Comparison of ENCODE assay signal across 16 cellular contexts in the genomic region with DNA sequence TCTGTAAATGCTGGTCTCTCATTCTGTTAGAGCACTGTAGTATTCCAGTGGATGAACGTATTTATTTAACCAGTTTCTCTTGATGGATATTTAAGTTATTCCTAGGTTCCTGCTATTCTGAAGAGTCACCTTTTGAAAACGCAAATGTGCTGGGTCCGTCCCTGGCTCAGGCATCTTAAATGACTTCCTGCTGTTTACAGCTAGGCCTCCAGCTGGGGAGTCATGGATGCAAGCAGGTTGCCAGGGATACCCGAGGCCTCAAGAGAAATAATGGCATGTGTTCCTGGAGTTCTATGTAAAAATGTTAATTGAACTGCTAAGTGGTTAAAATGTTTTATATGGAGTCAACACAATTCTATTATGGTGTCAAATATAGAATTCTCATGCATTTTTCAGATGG.
DNase-seq lines count a peak whose midpoint lies in the region; ATAC-seq and TF ChIP-seq lines count a peak whose summit lies in the region.
"Had no signal": no experiment of that assay in that cellular context is flagged by ENCODE, and none has a peak within 500 bp of the region (broad histone marks: within the 10 kb centered on the region; RNA-seq: fewer than 3 reads in every experiment).

No MANE protein-coding gene starts in this region.

- peaks cover 16% of the 10 kb centered on the region for H3K4me1 ChIP-seq in HUES48 (ENCODE audit: control insufficient read depth, insufficient read depth, low read length)
- H3K4me1 ChIP-seq in foreskin keratinocyte = peaks cover 14% of the 10 kb centered on the region
- H3K4me1 ChIP-seq in psoas muscle = no peaks in the 10 kb centered on the region

- no peak overlapping the region for H3K9ac ChIP-seq in HUES48 (ENCODE audit: low read depth, low read length)

- no peak overlapping the region for H3K4me3 ChIP-seq in HUES48 (ENCODE audit: low read depth, low read length)
- no peak overlapping the region for H3K4me3 ChIP-seq in psoas muscle
- H3K4me3 ChIP-seq: gastrocnemius medialis had no signal

- H3K27me3 ChIP-seq in HUES48 (ENCODE audit: control insufficient read depth, insufficient read depth, low read length) (no peaks in the 10 kb centered on the region), foreskin keratinocyte (no peaks in the 10 kb centered on the region), psoas muscle (ENCODE audit: insufficient read depth in 3 of 3, low read length in 2 of 3) (peaks cover 0 to 7% (median 0%) of the 10 kb centered on the region in 3 donors)
- H3K27me3 ChIP-seq: gastrocnemius medialis had no signal

- no peak for TF ChIP-seq CTCF in foreskin keratinocyte (conservative IDR thresholded peaks at IDR 0.05)
- TF ChIP-seq CTCF in psoas muscle (IDR thresholded peaks at IDR 0.05) = no peak

- ATAC-seq in foreskin keratinocyte = no peak
- ATAC-seq in GM21576 (IDR thresholded peaks at IDR 0.05; ENCODE audit: unreplicated experiment) = no peak
- no peak for ATAC-seq in psoas muscle
- ATAC-seq: activated CD4-positive, CD25-positive, alpha-beta regulatory T cell treated with anti-CD3 and anti-CD28 coated beads, Interleukin-2, amount 50 U/mL, for 24 hours; gastrocnemius medialis; PC-3; right cardiac atrium; stimulated activated memory B cell treated with anti-CD40 and anti-IgM and Interleukin-4, amounts not matched to agents 10 μg/mL and 1 μg/mL and 100 μg/mL, for 72 hours had no signal

- WGBS in psoas muscle, 3 donors = 46 to 50% (median 48%) methylated on average over 4 of the region's 4 CpGs

- intact Hi-C loops in psoas muscle (cut with DNase I) = no loop called here

- H3K9me3 ChIP-seq in HUES48 (ENCODE audit: control insufficient read depth, insufficient read depth, low read length) (no peaks in the 10 kb centered on the region), psoas muscle (no peaks in the 10 kb centered on the region)
- H3K9me3 ChIP-seq: gastrocnemius medialis had no signal

- DNase-seq in AG08395 (ENCODE audit: low spot score) (peak; percentile 48), NCI-H748 (lab: John Stamatoyannopoulos, UW; ENCODE audit: unreplicated experiment) (peak; percentile 94), foreskin keratinocyte (no peak), NCI-H226 (no peak), psoas muscle (no peak), NCI-H82 treated with DMSO at 0.1 percent for 48 hours (lab: John Stamatoyannopoulos, UW; ENCODE audit: unreplicated experiment) (no peak)
- DNase-seq: activated T-cell treated with anti-CD3 and anti-CD28 coated beads, Interleukin-2, amount 50 U/mL, for 24 hours; gastrocnemius medialis; naive B cell; PC-3; right cardiac atrium; stimulated activated CD4-positive, alpha-beta T cell treated with anti-CD3 and anti-CD28 coated beads, Interleukin-4, amount 100 ng/mL, for 24 hours had no signal

- H3K27ac ChIP-seq in HUES48 (ENCODE audit: low read depth, low read length) = peak overlapping the region; percentile 64
- peak overlapping the region; percentile 97 for H3K27ac ChIP-seq in foreskin keratinocyte
- no peak overlapping the region for H3K27ac ChIP-seq in psoas muscle
- H3K27ac ChIP-seq: gastrocnemius medialis had no signal

- H3K36me3 ChIP-seq in HUES48 (ENCODE audit: control insufficient read depth, insufficient read depth, low read length) = no peaks in the 10 kb centered on the region
- no peaks in the 10 kb centered on the region for H3K36me3 ChIP-seq in psoas muscle (ENCODE audit: insufficient read depth in 1 of 2, low read depth in 1 of 2)
- H3K36me3 ChIP-seq: gastrocnemius medialis had no signal

Comparison
In these comparisons a context has a peak if more than half of its experiments do, and no peak if none do; other contexts are left out.
1. DNase-seq: peak in AG08395 (single experiment) and NCI-H748 (single experiment); none in foreskin keratinocyte (0 of 2), NCI-H226 (single experiment), psoas muscle (0 of 2) and NCI-H82 treated with DMSO at 0.1 percent for 48 hours (single experiment).